13 cellular contexts compared by ENCODE assay signal in genomic region chr16:69423189-69423588, GRCh38. TPM values are rescaled to one million over a fixed set of nuclear protein-coding genes. Genes with fewer than 3 reads are reported as not detected.
DNase-seq lines count a peak whose midpoint lies in the region; ATAC-seq, FAIRE-seq and TF ChIP-seq lines count a peak whose summit lies in the region.
"Had no signal": no experiment of that assay in that cellular context is flagged by ENCODE, and none has a peak within 500 bp of the region (broad histone marks: within the 10 kb centered on the region; RNA-seq: fewer than 3 reads in every experiment).

No MANE protein-coding gene starts in this region.

- FAIRE-seq in GM12878 (lab: Jason Lieb, UNC), result no peak
- FAIRE-seq: endometrium had no signal

- H3K4me3 Mint-ChIP-seq in activated T-cell treated with anti-CD3 and anti-CD28 coated beads, Interleukin-2, amount 50 U/mL, for 24 hours, result peak overlapping the region; percentile 100

- H3K4ac ChIP-seq in IMR-90 (ENCODE audit: low read depth, low read length) (no peak overlapping the region), trophoblast cell (ENCODE audit: low read depth, low read length) (no peak overlapping the region)

- intact Hi-C loops in IMR-90 (cut with micrococcal nuclease), result no loop called here
- intact Hi-C loops in GM12878 (cut with micrococcal nuclease; ENCODE audit: unreplicated experiment), result no loop called here

- peak overlapping the region; percentile 22 for H3K27ac Mint-ChIP-seq in activated T-cell treated with anti-CD3 and anti-CD28 coated beads, Interleukin-2, amount 50 U/mL, for 24 hours

- peaks cover 6% of the 10 kb centered on the region; the same call in 1 of the 2 replicates for H3K36me3 ChIP-seq in IMR-90 (ENCODE audit: control insufficient read depth, insufficient read depth, low read length)
- peaks cover 2 to 13% of the 10 kb centered on the region in 2 experiments for H3K36me3 ChIP-seq in GM12878 (ENCODE audit: control insufficient read depth in 2 of 2, insufficient read depth in 2 of 2, low read length in 1 of 2)
- H3K36me3 ChIP-seq in trophoblast cell (ENCODE audit: control insufficient read depth in 1 of 2, insufficient read depth in 2 of 2, low read length in 2 of 2), result peaks cover 7% of the 10 kb centered on the region in 2 experiments

- TF ChIP-seq POLR2A in IMR-90 (IDR thresholded peaks at IDR 0.05; ENCODE audit: low read depth, low read length) (no peak), GM12878 (IDR thresholded peaks at IDR 0.05; ENCODE audit: low read depth, low read length) (no peak)

- no peak overlapping the region for H3K9ac ChIP-seq in IMR-90 (ENCODE audit: low read depth, low read length)
- H3K9ac ChIP-seq in GM12878 (ENCODE audit: control insufficient read depth, insufficient read depth, low read length), result no peak overlapping the region
- no peak overlapping the region for H3K9ac ChIP-seq in trophoblast cell (ENCODE audit: low read length)

- H3K4me2 ChIP-seq in IMR-90 (ENCODE audit: low read depth, low read length), result no peak overlapping the region
- peak overlapping the region; percentile 28; the same call in 1 of the 2 replicates for H3K4me2 ChIP-seq in GM12878 (ENCODE audit: control insufficient read depth, insufficient read depth)
- no peak overlapping the region for H3K4me2 ChIP-seq in trophoblast cell (ENCODE audit: low read length)

- H3K79me1 ChIP-seq in IMR-90 (ENCODE audit: low read depth in 1 of 2, low read length in 2 of 2) (peaks cover 5 to 31% of the 10 kb centered on the region in 2 experiments; a peak in 2 of 4 replicates), trophoblast cell (ENCODE audit: low read length) (peaks cover 6% of the 10 kb centered on the region)

- DNase-seq in activated T-cell treated with anti-CD3 and anti-CD28 coated beads, Interleukin-2, amount 50 U/mL, for 24 hours, result no peak
- DNase-seq in activated T-cell treated with anti-CD3 and anti-CD28 coated beads for 4 hours (no peak), IMR-90 (no peak), GM12878 (ENCODE audit: low read depth, low spot score) (no peak), trophoblast cell (peak; percentile 43 to 83), hypothalamus (lab: John Stamatoyannopoulos, UW) (no peak), NCI-H1694 (lab: John Stamatoyannopoulos, UW) (no peak)
- DNase-seq in stimulated activated CD8-positive, alpha-beta memory T cell treated with anti-CD3 and anti-CD28 coated beads, Interleukin-4, amount 100 ng/mL, for 48 hours, result no peak
- DNase-seq: GDM1, NCI-H1048, sigmoid colon, transverse colon had no signal

- H2BK120ac ChIP-seq in IMR-90 (ENCODE audit: low read depth, low read length), result no peak overlapping the region
- H2BK120ac ChIP-seq in trophoblast cell (ENCODE audit: insufficient read depth, low read length, poor library complexity), result no peak overlapping the region

- H2BK5ac ChIP-seq in IMR-90 (ENCODE audit: low read depth, low read length, poor library complexity, severe bottlenecking), result no peak overlapping the region
- H2BK5ac ChIP-seq in trophoblast cell (ENCODE audit: low read depth, low read length, poor library complexity), result no peak overlapping the region

- CTCF ChIA-PET in IMR-90 (lab: Yijun Ruan, JAX), result no interaction called here
- CTCF ChIA-PET in GM12878 (lab: Yijun Ruan, JAX), result no interaction called here

- no peak overlapping the region for H3K4me3 ChIP-seq in IMR-90 (ENCODE audit: insufficient read depth, low read depth, low read length)
- peak overlapping the region; percentile 64 for H3K4me3 ChIP-seq in GM12878
- H3K4me3 ChIP-seq in trophoblast cell (ENCODE audit: low read depth, low read length), result no peak overlapping the region

- dilution Hi-C loops in IMR-90 (cut with HindIII; ENCODE audit: low sequenced_read_pairs, unreplicated experiment), result no loop called here

- H3K9me1 ChIP-seq in IMR-90 (ENCODE audit: insufficient read depth, low read length), result peaks cover 3% of the 10 kb centered on the region; the same call in 1 of the 2 replicates

- H3K27me3 Mint-ChIP-seq in activated T-cell treated with anti-CD3 and anti-CD28 coated beads, Interleukin-2, amount 50 U/mL, for 24 hours, result no peaks in the 10 kb centered on the region

- H4K91ac ChIP-seq in IMR-90 (ENCODE audit: insufficient read depth, low read depth, low read length) (no peak overlapping the region), trophoblast cell (ENCODE audit: low read depth, low read length) (no peak overlapping the region)

- H2BK20ac ChIP-seq in IMR-90 (ENCODE audit: low read depth, low read length), result no peak overlapping the region

- peak overlapping the region; percentile 48 for H2AFZ ChIP-seq in IMR-90 (replicated peaks; ENCODE audit: low read length, poor library complexity)
- peak overlapping the region; percentile 52 for H2AFZ ChIP-seq in GM12878 (ENCODE audit: control insufficient read depth, low read depth, low read length)
- H2AFZ ChIP-seq in trophoblast cell (ENCODE audit: insufficient read depth, low read length, poor library complexity), result no peak overlapping the region

- no peak overlapping the region for H2AK5ac ChIP-seq in IMR-90 (ENCODE audit: low read depth, low read length)
- H2AK5ac ChIP-seq in trophoblast cell (ENCODE audit: low read length), result peak overlapping the region; percentile 54

- peaks cover 33% of the 10 kb centered on the region for H3K4me1 Mint-ChIP-seq in activated T-cell treated with anti-CD3 and anti-CD28 coated beads, Interleukin-2, amount 50 U/mL, for 24 hours (ENCODE audit: low read depth)

- no peak overlapping the region for H3K18ac ChIP-seq in IMR-90 (ENCODE audit: low read depth, low read length)
- H3K18ac ChIP-seq in trophoblast cell (ENCODE audit: low read length), result no peak overlapping the region

- POLR2A ChIA-PET in IMR-90 (lab: Charles Lee; ENCODE audit: unreplicated experiment), result no interaction called here
- POLR2A ChIA-PET in GM12878 (lab: Charles Lee), result interaction anchor here (0.7 kb wide), 1 partner anchor 39 kb away, joined by 4 read pairs; no protein-coding TSS in a partner anchor

- H3K14ac ChIP-seq in IMR-90 (replicated peaks; ENCODE audit: low read depth, low read length) (no peak overlapping the region), trophoblast cell (ENCODE audit: low read length) (no peak overlapping the region)

- RAD21 ChIA-PET in GM12878 (lab: Charles Lee; ENCODE audit: unreplicated experiment), result no interaction called here

- peaks cover 37% of the 10 kb centered on the region for H3K79me2 ChIP-seq in GM12878 (ENCODE audit: control insufficient read depth, insufficient read depth, low read length)
- peaks cover 4% of the 10 kb centered on the region for H3K79me2 ChIP-seq in trophoblast cell (ENCODE audit: control insufficient read depth, insufficient read depth, low read length, poor library complexity)

- H3K23ac ChIP-seq in IMR-90 (ENCODE audit: low read depth, low read length) (no peak overlapping the region), trophoblast cell (ENCODE audit: low read length) (no peak overlapping the region)

- H2BK12ac ChIP-seq in trophoblast cell (ENCODE audit: low read length), result peak overlapping the region; percentile 30

- in situ Hi-C loops in IMR-90 (cut with MboI; ENCODE audit: low sequenced_read_pairs) (no loop called here), GM12878 (cut with MboI) (no loop called here)

- H2BK15ac ChIP-seq in IMR-90 (ENCODE audit: low read depth, low read length), result no peak overlapping the region

- SMC1A ChIA-PET in GM12878 (lab: Charles Lee; ENCODE audit: uncharacterized antibody, unreplicated experiment), result no interaction called here

- H3K9me3 ChIP-seq in IMR-90 (ENCODE audit: control insufficient read depth, insufficient read depth, low read length), result no peaks in the 10 kb centered on the region
- H3K9me3 ChIP-seq in GM12878 (replicated peaks; ENCODE audit: control insufficient read depth, insufficient read depth, low read length), result no peaks in the 10 kb centered on the region; the same call in 2 of the 3 replicates
- no peaks in the 10 kb centered on the region for H3K9me3 ChIP-seq in trophoblast cell (ENCODE audit: insufficient read depth, low read depth, low read length)
- H3K9me3 ChIP-seq: sigmoid colon, transverse colon had no signal

- TF ChIP-seq CTCF in IMR-90 (conservative IDR thresholded peaks at IDR 0.05; ENCODE audit: low read depth, low read length) (no peak), GM12878 (IDR thresholded peaks at IDR 0.05 in 2 of 3, conservative IDR thresholded peaks at IDR 0.05 in 1 of 3; ENCODE audit: control insufficient read depth in 2 of 3, extremely low read depth in 1 of 3, insufficient read depth in 1 of 3, low read depth in 3 of 3, low read length in 3 of 3) (no peak)

- no peaks in the 10 kb centered on the region for H3K9me3 Mint-ChIP-seq in activated T-cell treated with anti-CD3 and anti-CD28 coated beads, Interleukin-2, amount 50 U/mL, for 24 hours

- no peak overlapping the region for H4K5ac ChIP-seq in IMR-90 (ENCODE audit: low read depth, low read length)

- WGBS in IMR-90 (ENCODE audit: extremely low coverage in 2 of 2, insufficient read length in 1 of 2), 2 experiments, result 80 to 100% methylated on average over 2 to 6 of the region's 11 CpGs
- 97% methylated on average over 11 of the region's 11 CpGs for WGBS in GM12878 (ENCODE audit: insufficient coverage, insufficient replicate concordance, low lambda C conversion rate, missing lambda C conversion rate)
- 98% methylated on average over 3 of the region's 11 CpGs for WGBS in trophoblast cell (ENCODE audit: extremely low coverage, insufficient coverage, insufficient read length)

- TF ChIP-seq RAD21 in IMR-90 (IDR thresholded peaks at IDR 0.05; ENCODE audit: low read length), result no peak
- TF ChIP-seq RAD21 in GM12878 (IDR thresholded peaks at IDR 0.05; ENCODE audit: insufficient read depth, low read depth, low read length), result no peak

- no peak overlapping the region for H2AK9ac ChIP-seq in IMR-90 (replicated peaks; ENCODE audit: low read depth, low read length, poor library complexity)

- H3K36me3 Mint-ChIP-seq in activated T-cell treated with anti-CD3 and anti-CD28 coated beads, Interleukin-2, amount 50 U/mL, for 24 hours (ENCODE audit: low read depth), result peaks cover 41% of the 10 kb centered on the region

- no peak overlapping the region for H3K56ac ChIP-seq in IMR-90 (ENCODE audit: extremely low read depth, insufficient read depth, low read length)

- H3K4me1 ChIP-seq in IMR-90 (ENCODE audit: control insufficient read depth, insufficient read depth, low read length), result no peaks in the 10 kb centered on the region; the same call in 1 of the 2 replicates
- H3K4me1 ChIP-seq in GM12878 (ENCODE audit: control insufficient read depth, insufficient read depth, low read length), result no peaks in the 10 kb centered on the region
- H3K4me1 ChIP-seq in trophoblast cell (ENCODE audit: control insufficient read depth in 1 of 2, insufficient read depth in 2 of 2, low read length in 2 of 2), result peaks cover 0 to 2% of the 10 kb centered on the region in 2 experiments

- no peak for ATAC-seq in IMR-90 (ENCODE audit: low read depth)
- no peak for ATAC-seq in GM12878

- peak overlapping the region; percentile 64 to 80; a peak in 3 of 4 replicates for H4K8ac ChIP-seq in IMR-90 (ENCODE audit: low read depth in 2 of 2, low read length in 2 of 2)
- H4K8ac ChIP-seq in trophoblast cell (ENCODE audit: low read depth, low read length), result no peak overlapping the region

- H3K27ac ChIP-seq in IMR-90 (ENCODE audit: insufficient read depth, low read length) (no peak overlapping the region), GM12878 (ENCODE audit: control insufficient read depth, insufficient read depth) (no peak overlapping the region), trophoblast cell (ENCODE audit: low read depth, low read length) (no peak overlapping the region)

- BruUV-seq in IMR-90 (replicated peaks; lab: Mats Ljungman, UMichigan), result no TSS peak
- BruUV-seq in GM12878 (replicated peaks; lab: Mats Ljungman, UMichigan), result no TSS peak

- TF ChIP-seq EP300 in GM12878 (IDR thresholded peaks at IDR 0.05; ENCODE audit: borderline replicate concordance in 1 of 2, control insufficient read depth in 1 of 2, low read depth in 2 of 2, low read length in 2 of 2), result no peak

- no peak overlapping the region for H4K12ac ChIP-seq in trophoblast cell (ENCODE audit: low read depth, low read length)

- no peaks in the 10 kb centered on the region for H4K20me1 ChIP-seq in IMR-90 (ENCODE audit: insufficient read depth, low read length)
- no peaks in the 10 kb centered on the region for H4K20me1 ChIP-seq in GM12878 (ENCODE audit: control insufficient read depth, insufficient read depth)

- H3K27me3 ChIP-seq in IMR-90 (ENCODE audit: control insufficient read depth, insufficient read depth, low read length) (no peaks in the 10 kb centered on the region), GM12878 (replicated peaks in 1 of 2; ENCODE audit: control insufficient read depth in 2 of 2, insufficient read depth in 2 of 2, low read length in 1 of 2) (no peaks in the 10 kb centered on the region), trophoblast cell (ENCODE audit: insufficient read depth, low read length) (no peaks in the 10 kb centered on the region)
- H3K27me3 ChIP-seq: sigmoid colon, transverse colon had no signal

RNA-seq across cellular contexts. Expression of gene CYB5B, which starts 1.2 kb away (rescaled TPM):
- total RNA-seq in IMR-90 (2012; rRNA removed) (102 and 106 TPM in 2 replicates), GM12878 (2014; rRNA removed) (161 and 206 TPM in 2 replicates), GM12878 (2014; rRNA removed; fragmentation: Illumina TruSeq; extraction: Trizol) (175 and 180 TPM in 2 replicates), GM12878 (2021) (168 TPM in 2 replicates)
- polyA plus RNA-seq in IMR-90 (2012; rRNA removed) (76.1 and 100 TPM in 2 replicates), GM12878 (2011; rRNA removed) (293 and 322 TPM in 2 replicates), GM12878 (2014; fragmentation: Illumina TruSeq; extraction: Trizol) (305 and 355 TPM in 2 replicates), GM12878 (2014; fragmentation: Nextera tagmentation; extraction: Ambion mirVana) (100 to 1,000 TPM; 170 to 182 TPM), GM12878 (2014; rRNA removed) (141 and 145 TPM in 2 replicates), GM12878 (2016; fragmentation: Nextera tagmentation; extraction: Ambion mirVana) (100 to 1,000 TPM; 239 to 244 TPM)
- polyA plus RNA-seq in IMR-90 (2012; cell fraction: cytosol; rRNA removed), result 10.7 and 23.7 TPM in 2 replicates
- 7.0 and 46.0 TPM in 2 replicates for polyA plus RNA-seq in IMR-90 (2012; cell fraction: nucleus; rRNA removed; ENCODE audit: low replicate concordance)
- total RNA-seq in GM12878 (2013; cell fraction: nucleolus; rRNA removed), result 94.6 and 94.7 TPM in 2 replicates
- polyA plus RNA-seq in GM12878 (2011; ENCODE audit: low read depth), result 42.6 TPM
- 176 and 203 TPM in 2 replicates for polyA plus RNA-seq in GM12878 (2011; cell fraction: cytosol; rRNA removed)
- 71.0 and 74.5 TPM in 2 replicates for polyA plus RNA-seq in GM12878 (2011; cell fraction: nucleus; rRNA removed)
- 89.1 and 101 TPM in 2 replicates for polyA plus RNA-seq in GM12878 (2012)
- polyA minus RNA-seq in GM12878 (2011; rRNA and poly(A)+ RNA removed), result 219 and 220 TPM in 2 replicates
- polyA minus RNA-seq in GM12878 (2011; cell fraction: cytosol; rRNA and poly(A)+ RNA removed), result 31.8 and 52.9 TPM in 2 replicates
- 32.6 and 58.0 TPM in 2 replicates for polyA minus RNA-seq in GM12878 (2011; cell fraction: nucleus; rRNA and poly(A)+ RNA removed)
- 103 and 111 TPM in 2 replicates for polyA plus RNA-seq in trophoblast cell (2013)

RNA-seq across cellular contexts. Expression of gene TERF2, which starts 37.4 kb away (rescaled TPM):
- total RNA-seq in IMR-90 (2012; rRNA removed), result 9.0 and 9.2 TPM in 2 replicates
- 13.8 and 15.2 TPM in 2 replicates for polyA plus RNA-seq in IMR-90 (2012; rRNA removed)
- polyA plus RNA-seq in IMR-90 (2012; cell fraction: cytosol; rRNA removed), result 9.0 and 9.2 TPM in 2 replicates
- 4.3 and 11.3 TPM in 2 replicates for polyA plus RNA-seq in IMR-90 (2012; cell fraction: nucleus; rRNA removed; ENCODE audit: low replicate concordance)
- 22.6 and 22.8 TPM in 2 replicates for total RNA-seq in GM12878 (2013; cell fraction: nucleolus; rRNA removed)
- total RNA-seq in GM12878 (2014; rRNA removed), result 11.1 and 12.6 TPM in 2 replicates
- total RNA-seq in GM12878 (2014; rRNA removed; fragmentation: Illumina TruSeq; extraction: Trizol), result 16.3 and 16.8 TPM in 2 replicates
- total RNA-seq in GM12878 (2021), result 35.7 and 40.9 TPM in 2 replicates
- polyA plus RNA-seq in GM12878 (2011; ENCODE audit: low read depth), result 12.8 TPM
- 20.2 and 22.8 TPM in 2 replicates for polyA plus RNA-seq in GM12878 (2011; rRNA removed)
- 12.0 and 14.3 TPM in 2 replicates for polyA plus RNA-seq in GM12878 (2011; cell fraction: cytosol; rRNA removed)
- 9.3 and 12.8 TPM in 2 replicates for polyA plus RNA-seq in GM12878 (2011; cell fraction: nucleus; rRNA removed)
- 18.7 and 20.6 TPM in 2 replicates for polyA plus RNA-seq in GM12878 (2012)
- 45.1 and 47.5 TPM in 2 replicates for polyA plus RNA-seq in GM12878 (2014; fragmentation: Illumina TruSeq; extraction: Trizol)
- polyA plus RNA-seq in GM12878 (2014; fragmentation: Nextera tagmentation; extraction: Ambion mirVana), result 10 to 100 TPM; 15.7 to 18.2 TPM
- polyA plus RNA-seq in GM12878 (2014; rRNA removed), result 19.8 and 22.4 TPM in 2 replicates
- polyA plus RNA-seq in GM12878 (2016; fragmentation: Nextera tagmentation; extraction: Ambion mirVana), result 10 to 100 TPM in 1 of 2 experiments, 1 to 10 TPM in 1; 4.8 to 17.1 TPM
- 18.9 and 21.7 TPM in 2 replicates for polyA minus RNA-seq in GM12878 (2011; rRNA and poly(A)+ RNA removed)
- polyA minus RNA-seq in GM12878 (2011; cell fraction: cytosol; rRNA and poly(A)+ RNA removed), result 22.9 and 25.8 TPM in 2 replicates
- 8.3 and 13.7 TPM in 2 replicates for polyA minus RNA-seq in GM12878 (2011; cell fraction: nucleus; rRNA and poly(A)+ RNA removed)
- 31.2 and 32.6 TPM in 2 replicates for polyA plus RNA-seq in trophoblast cell (2013)

Comparison
In these comparisons a context has a peak if more than half of its experiments do, and no peak if none do; other contexts are left out.
1. DNase-seq: peak in trophoblast cell (2 of 2); none in activated T-cell treated with anti-CD3 and anti-CD28 coated beads, Interleukin-2, amount 50 U/mL, for 24 hours (single experiment), activated T-cell treated with anti-CD3 and anti-CD28 coated beads for 4 hours (single experiment), IMR-90 (single experiment), GM12878 (single experiment), hypothalamus (0 of 51), stimulated activated CD8-positive, alpha-beta memory T cell treated with anti-CD3 and anti-CD28 coated beads, Interleukin-4, amount 100 ng/mL, for 48 hours (single experiment) and NCI-H1694 (single experiment).